In genomic region chr3:194129581-194130133, GRCh38 we compare ENCODE assay signal across 12 cellular contexts. TPM values are rescaled to one million over a fixed set of nuclear protein-coding genes. Genes with fewer than 3 reads are reported as not detected.
DNase-seq lines count a peak whose midpoint lies in the region; TF ChIP-seq lines count a peak whose summit lies in the region.
"Had no signal": no experiment of that assay in that cellular context is flagged by ENCODE, and none has a peak within 500 bp of the region (broad histone marks: within the 10 kb centered on the region; RNA-seq: fewer than 3 reads in every experiment).

No MANE protein-coding gene starts in this region.

- no peak overlapping the region for H3K4me3 ChIP-seq in BE2C (ENCODE audit: low read depth, low read length)
- no peak overlapping the region for H3K4me3 ChIP-seq in MM.1S (ENCODE audit: low read length)
- no peak overlapping the region for H3K4me3 ChIP-seq in fibroblast of mammary gland (ENCODE audit: control insufficient read depth, low read depth, low read length)
- no peak overlapping the region for H3K4me3 ChIP-seq in A673 (ENCODE audit: low read depth, low read length, poor library complexity, severe bottlenecking)

- no peaks in the 10 kb centered on the region for H4K20me1 ChIP-seq in MM.1S (ENCODE audit: insufficient read depth, low read length)

- CTCF ChIA-PET in A673 (lab: Charles Lee): no interaction called here

- H3K9me3 ChIP-seq in BE2C (no peaks in the 10 kb centered on the region), MM.1S (replicated peaks; ENCODE audit: insufficient read depth, low read length) (no peaks in the 10 kb centered on the region), A673 (ENCODE audit: low read depth, low read length, poor library complexity, severe bottlenecking) (no peaks in the 10 kb centered on the region)

- no peak overlapping the region for H3K9ac ChIP-seq in MM.1S (ENCODE audit: low read length)

- H3K4me1 ChIP-seq in BE2C (peaks cover 10% of the 10 kb centered on the region), MM.1S (ENCODE audit: low read length) (peaks cover 38% of the 10 kb centered on the region), A673 (ENCODE audit: insufficient read depth, low read length, poor library complexity, severe bottlenecking) (peaks cover 30% of the 10 kb centered on the region)

- H3F3A ChIP-seq in MM.1S (ENCODE audit: insufficient read depth, low read length): peaks cover 42% of the 10 kb centered on the region

- H3K4me1 Mint-ChIP-seq in nephron: peaks cover 49% of the 10 kb centered on the region

- H3K27me3 Mint-ChIP-seq in nephron (ENCODE audit: low read depth): peaks cover 23% of the 10 kb centered on the region

- peak overlapping the region; percentile 87 to 90 (median 88) for H3K27ac Mint-ChIP-seq in nephron
- H3K27ac Mint-ChIP-seq: activated CD4-positive, alpha-beta memory T cell treated with anti-CD3 and anti-CD28 coated beads, Interleukin-2, amount 10 ng/mL, durations not matched to agents 7 days and 5 days; activated naive CD8-positive, alpha-beta T cell had no signal

- no peak overlapping the region for H3K27ac ChIP-seq in MM.1S (ENCODE audit: low read length)
- H3K27ac ChIP-seq in A673 (ENCODE audit: low read depth, low read length, poor library complexity, severe bottlenecking): no peak overlapping the region

- H3K36me3 Mint-ChIP-seq in nephron (ENCODE audit: low read depth): no peaks in the 10 kb centered on the region
- H3K36me3 Mint-ChIP-seq: activated naive CD8-positive, alpha-beta T cell had no signal

- no peaks in the 10 kb centered on the region for H3K9me2 ChIP-seq in MM.1S (replicated peaks; ENCODE audit: insufficient read depth, low read length)

- peak; percentile 13 for DNase-seq in BE2C
- no peak for DNase-seq in MM.1S
- DNase-seq in fibroblast of mammary gland (ENCODE audit: low read depth): peak; percentile 52
- no peak for DNase-seq in A673 (ENCODE audit: low spot score)
- no peak for DNase-seq in superior temporal gyrus (ENCODE audit: extremely low spot score)
- DNase-seq in mesenteric fat pad (ENCODE audit: low spot score): no peak
- DNase-seq in NCI-H2107 treated with DMSO at 0.1 percent for 48 hours (lab: John Stamatoyannopoulos, UW; ENCODE audit: unreplicated experiment): no peak
- DNase-seq: activated CD4-positive, alpha-beta memory T cell treated with anti-CD3 and anti-CD28 coated beads, Interleukin-2, amount 10 ng/mL, durations not matched to agents 7 days and 5 days; effector CD8-positive, alpha-beta T cell; NCI-H146 had no signal

- no peak overlapping the region for H3K4me3 Mint-ChIP-seq in nephron
- H3K4me3 Mint-ChIP-seq: activated CD4-positive, alpha-beta memory T cell treated with anti-CD3 and anti-CD28 coated beads, Interleukin-2, amount 10 ng/mL, durations not matched to agents 7 days and 5 days; activated naive CD8-positive, alpha-beta T cell had no signal

- H3K36me3 ChIP-seq in BE2C (no peaks in the 10 kb centered on the region), MM.1S (replicated peaks; ENCODE audit: insufficient read depth, low read length) (no peaks in the 10 kb centered on the region), A673 (ENCODE audit: insufficient read depth, low read length, poor library complexity, severe bottlenecking) (no peaks in the 10 kb centered on the region)

- POLR2A ChIA-PET in A673 (lab: Charles Lee; ENCODE audit: low non-redundant PET): no interaction called here

- no peak overlapping the region for H2AFZ ChIP-seq in MM.1S (ENCODE audit: low read length)

- H3K4me2 ChIP-seq in MM.1S (ENCODE audit: low read depth, low read length): peak overlapping the region; percentile 88; the same call in 1 of the 2 replicates

- H3K79me2 ChIP-seq in MM.1S (ENCODE audit: low read length): no peaks in the 10 kb centered on the region

- BruUV-seq in A673 (replicated peaks; lab: Mats Ljungman, UMichigan): no TSS peak

- H3K27me3 ChIP-seq in BE2C (no peaks in the 10 kb centered on the region), MM.1S (replicated peaks; ENCODE audit: insufficient read depth, low read length) (peaks cover 5% of the 10 kb centered on the region; the same call in 1 of the 2 replicates), A673 (replicated peaks; ENCODE audit: insufficient read depth, low read depth, low read length, poor library complexity) (no peaks in the 10 kb centered on the region)

- intact Hi-C loops in A673 (cut with micrococcal nuclease; ENCODE audit: unreplicated experiment): loop anchor here (10.0 kb wide), 2 partner anchors 155 to 1315 kb away; partner anchors contain the start of gene ACAP2

- no peaks in the 10 kb centered on the region for H3K9me3 Mint-ChIP-seq in nephron
- H3K9me3 Mint-ChIP-seq: activated CD4-positive, alpha-beta memory T cell treated with anti-CD3 and anti-CD28 coated beads, Interleukin-2, amount 10 ng/mL, durations not matched to agents 7 days and 5 days had no signal

- no peak for TF ChIP-seq CTCF in BE2C (IDR thresholded peaks at IDR 0.05; ENCODE audit: low read depth, low read length)
- TF ChIP-seq CTCF in MM.1S (IDR thresholded peaks at IDR 0.05; ENCODE audit: low read length): no peak
- TF ChIP-seq CTCF in fibroblast of mammary gland (conservative IDR thresholded peaks at IDR 0.05; ENCODE audit: control insufficient read depth, insufficient read depth, low read depth, low read length): no peak
- no peak for TF ChIP-seq CTCF in nephron (IDR thresholded peaks at IDR 0.05; ENCODE audit: unreplicated experiment in 3 of 3)
- TF ChIP-seq CTCF in A673 (conservative IDR thresholded peaks at IDR 0.05; ENCODE audit: low read depth, low read length): no peak

RNA-seq across cellular contexts. Expression of gene HES1, which starts 6.3 kb away (rescaled TPM):
- 15.3 TPM for polyA plus RNA-seq in BE2C (2012; ENCODE audit: insufficient read depth, insufficient read length, low read depth)
- total RNA-seq in A673 (2021) (136 and 139 TPM in 2 replicates), mesenteric fat pad (38.9 TPM)

Comparison
In these comparisons a context has a peak if more than half of its experiments do, and no peak if none do; other contexts are left out.
1. DNase-seq: peak in BE2C (single experiment) and fibroblast of mammary gland (single experiment); none in MM.1S (single experiment), A673 (single experiment), superior temporal gyrus (single experiment), mesenteric fat pad (single experiment) and NCI-H2107 treated with DMSO at 0.1 percent for 48 hours (single experiment).